In genomic region chr10:115653473-115653872, GRCh38 we compare ENCODE assay signal across 1 cellular context.
TF ChIP-seq lines count a peak whose summit lies in the region.

No MANE protein-coding gene starts in this region.

TF ChIP-seq in HepG2, 621 proteins besides CTCF, POLR2A, EP300 and RAD21 (continued from another document and continues in another):
- TF ChIP-seq ZGPAT (CRISPR knock-in tag; IDR thresholded peaks at IDR 0.05) (peak; percentile 33; the same call in 1 of the 2 replicates), ZFP41 (CRISPR knock-in tag; IDR thresholded peaks at IDR 0.05; ENCODE audit: borderline replicate concordance) (no peak), AHDC1 (CRISPR knock-in tag; IDR thresholded peaks at IDR 0.05; ENCODE audit: borderline replicate concordance) (peak; percentile 55; the same call in 1 of the 2 replicates), ZNF142 (CRISPR knock-in tag; IDR thresholded peaks at IDR 0.05) (no peak), ZNF615 (CRISPR knock-in tag; IDR thresholded peaks at IDR 0.05; ENCODE audit: borderline replicate concordance) (no peak), MIXL1 (CRISPR knock-in tag; IDR thresholded peaks at IDR 0.05) (peak; percentile 46; the same call in 1 of the 2 replicates), KLF11 (CRISPR knock-in tag; IDR thresholded peaks at IDR 0.05) (no peak), ZBTB14 (CRISPR knock-in tag; IDR thresholded peaks at IDR 0.05) (no peak), ZNF691 (CRISPR knock-in tag; IDR thresholded peaks at IDR 0.05; ENCODE audit: borderline replicate concordance, low read depth) (no peak), IKZF5 (CRISPR knock-in tag; IDR thresholded peaks at IDR 0.05) (no peak), HOXA5 (CRISPR knock-in tag; IDR thresholded peaks at IDR 0.05) (no peak), SP5 (CRISPR knock-in tag; IDR thresholded peaks at IDR 0.05; ENCODE audit: borderline replicate concordance, low read depth) (no peak), FOXM1 (CRISPR knock-in tag; IDR thresholded peaks at IDR 0.05) (no peak), ZNF12 (CRISPR knock-in tag; IDR thresholded peaks at IDR 0.05) (no peak), ZNF891 (CRISPR knock-in tag; IDR thresholded peaks at IDR 0.05) (no peak), JUND (CRISPR knock-in tag; IDR thresholded peaks at IDR 0.05) (no peak), DRAP1 (CRISPR knock-in tag; IDR thresholded peaks at IDR 0.05) (no peak), MED13 (CRISPR knock-in tag; IDR thresholded peaks at IDR 0.05) (no peak), MEIS1 (CRISPR knock-in tag; IDR thresholded peaks at IDR 0.05; ENCODE audit: borderline replicate concordance) (no peak), HBP1 (CRISPR knock-in tag; IDR thresholded peaks at IDR 0.05; ENCODE audit: low read depth) (no peak), ZNF230 (CRISPR knock-in tag; IDR thresholded peaks at IDR 0.05) (no peak), RXRB (CRISPR knock-in tag; IDR thresholded peaks at IDR 0.05; ENCODE audit: borderline replicate concordance) (0 out of 2 replicates have a peak, but pooled peaks have one; percentile 37), FOXA1 (IDR thresholded peaks at IDR 0.05) (0 out of 2 replicates have a peak, but pooled peaks have one; percentile 8), FOXA1 (CRISPR knock-in tag; IDR thresholded peaks at IDR 0.05) (no peak), ZBTB21 (CRISPR knock-in tag; IDR thresholded peaks at IDR 0.05) (no peak), MYC (CRISPR knock-in tag; IDR thresholded peaks at IDR 0.05; ENCODE audit: borderline replicate concordance) (no peak), SNAPC5 (CRISPR knock-in tag; IDR thresholded peaks at IDR 0.05; ENCODE audit: borderline replicate concordance) (no peak), ZNF552 (CRISPR knock-in tag; IDR thresholded peaks at IDR 0.05; ENCODE audit: borderline replicate concordance) (no peak), MAFG (CRISPR knock-in tag; IDR thresholded peaks at IDR 0.05) (no peak), SRF (IDR thresholded peaks at IDR 0.05; ENCODE audit: low read depth, low read length) (no peak), TCF7 (IDR thresholded peaks at IDR 0.05; ENCODE audit: low read depth) (peak; percentile 34; the same call in 1 of the 2 replicates), RNF219 (CRISPR knock-in tag; IDR thresholded peaks at IDR 0.05) (no peak), ARNT (IDR thresholded peaks at IDR 0.05) (no peak), NFIB (CRISPR knock-in tag; IDR thresholded peaks at IDR 0.05; ENCODE audit: borderline replicate concordance) (no peak), NFKBIZ (CRISPR knock-in tag; IDR thresholded peaks at IDR 0.05) (no peak), ZNF362 (CRISPR knock-in tag; IDR thresholded peaks at IDR 0.05; ENCODE audit: borderline replicate concordance) (no peak), SUZ12 (IDR thresholded peaks at IDR 0.05; ENCODE audit: low read depth, low read length) (no peak), ZNF652 (CRISPR knock-in tag; IDR thresholded peaks at IDR 0.05; ENCODE audit: borderline replicate concordance, low read depth) (peak; percentile 59; the same call in 1 of the 2 replicates), MBNL3 (CRISPR knock-in tag; conservative IDR thresholded peaks at IDR 0.05) (no peak), HOXA9 (CRISPR knock-in tag; IDR thresholded peaks at IDR 0.05; ENCODE audit: borderline replicate concordance) (no peak)
